In the genomic region with DNA sequence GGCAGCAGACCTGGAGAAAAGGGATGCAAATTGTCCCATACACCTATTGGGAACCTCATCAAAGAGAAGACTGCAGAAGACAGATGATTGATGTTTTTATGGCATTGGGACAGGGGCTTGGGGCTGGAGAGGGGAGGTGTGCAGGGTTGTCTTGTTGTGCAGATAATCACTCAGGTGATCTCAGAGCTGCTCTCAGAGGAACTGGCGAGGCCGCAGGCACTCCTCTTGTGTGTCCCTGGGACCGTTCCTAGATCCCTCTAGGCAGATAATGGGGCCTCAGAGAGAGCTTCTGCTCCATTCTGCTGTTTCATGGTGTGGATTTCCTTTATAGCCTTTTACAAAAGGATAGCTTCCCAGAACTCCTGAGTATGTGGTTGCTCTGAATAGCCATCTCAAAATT, we compare ENCODE assay signal across 1 cellular context.
TF ChIP-seq lines count a peak whose summit lies in the region.

No MANE protein-coding gene starts in this region.

TF ChIP-seq in IMR-90, 13 proteins besides CTCF, POLR2A, EP300 and RAD21 (continued from another document):
- TF ChIP-seq NFE2L2 (IDR thresholded peaks at IDR 0.05; ENCODE audit: low read depth, low read length) (no peak), MXI1 (IDR thresholded peaks at IDR 0.05; ENCODE audit: borderline replicate concordance, low read depth, low read length) (no peak), MAZ (IDR thresholded peaks at IDR 0.05; ENCODE audit: borderline replicate concordance, low read depth, low read length) (no peak), BHLHE40 (IDR thresholded peaks at IDR 0.05; ENCODE audit: low read depth, low read length) (no peak), RCOR1 (IDR thresholded peaks at IDR 0.05; ENCODE audit: insufficient replicate concordance, low read length) (no peak), CHD1 (IDR thresholded peaks at IDR 0.05; ENCODE audit: low read depth, low read length) (no peak), RFX5 (IDR thresholded peaks at IDR 0.05; ENCODE audit: low read depth, low read length) (no peak), FOS (IDR thresholded peaks at IDR 0.05; ENCODE audit: low read depth, low read length) (no peak), SMC3 (IDR thresholded peaks at IDR 0.05; ENCODE audit: low read depth, low read length) (no peak)
- TF ChIP-seq, protein P1, sequence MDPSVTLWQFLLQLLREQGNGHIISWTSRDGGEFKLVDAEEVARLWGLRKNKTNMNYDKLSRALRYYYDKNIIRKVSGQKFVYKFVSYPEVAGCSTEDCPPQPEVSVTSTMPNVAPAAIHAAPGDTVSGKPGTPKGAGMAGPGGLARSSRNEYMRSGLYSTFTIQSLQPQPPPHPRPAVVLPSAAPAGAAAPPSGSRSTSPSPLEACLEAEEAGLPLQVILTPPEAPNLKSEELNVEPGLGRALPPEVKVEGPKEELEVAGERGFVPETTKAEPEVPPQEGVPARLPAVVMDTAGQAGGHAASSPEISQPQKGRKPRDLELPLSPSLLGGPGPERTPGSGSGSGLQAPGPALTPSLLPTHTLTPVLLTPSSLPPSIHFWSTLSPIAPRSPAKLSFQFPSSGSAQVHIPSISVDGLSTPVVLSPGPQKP (IDR thresholded peaks at IDR 0.05; ENCODE audit: borderline replicate concordance, low read depth, low read length), result no peak
